In genomic region chr4:7105261-7105660, GRCh38 we compare ENCODE assay signal across 28 cellular contexts. TPM values are rescaled to one million over a fixed set of nuclear protein-coding genes. Genes with fewer than 3 reads are reported as not detected.
DNase-seq lines count a peak whose midpoint lies in the region; ATAC-seq and TF ChIP-seq lines count a peak whose summit lies in the region.
"Had no signal": no experiment of that assay in that cellular context is flagged by ENCODE, and none has a peak within 500 bp of the region (broad histone marks: within the 10 kb centered on the region; RNA-seq: fewer than 3 reads in every experiment).

No MANE protein-coding gene starts in this region.

- H3K4me3 ChIP-seq in epithelial cell of esophagus (ENCODE audit: low read length) (no peak overlapping the region), PC-9 (no peak overlapping the region)
- H3K4me3 ChIP-seq: dorsolateral prefrontal cortex, stomach, thyroid gland had no signal

- no TSS peak for BruUV-seq in PC-9 (replicated peaks; lab: Mats Ljungman, UMichigan)

- H3K27ac Mint-ChIP-seq in progenitor cell of endocrine pancreas, result peak overlapping the region; percentile 33
- H3K27ac Mint-ChIP-seq: activated T-helper 2 cell treated with anti-CD3 and anti-CD28 coated beads, Interferon-gamma antibody, Interleukin-2, Interleukin-4, amounts not matched to agents 10 μg/mL and 5 μg/mL and 100 μg/mL, durations not matched to agents 14 hours and 24 hours and 36 hours had no signal

- no peaks in the 10 kb centered on the region for H3K27me3 ChIP-seq in PC-9 (ENCODE audit: insufficient read depth, low read depth)
- H3K27me3 ChIP-seq: BE2C, brain microvascular endothelial cell, dorsolateral prefrontal cortex, stomach, thyroid gland had no signal

- H3K9me3 Mint-ChIP-seq in progenitor cell of endocrine pancreas (ENCODE audit: low read depth), result peaks cover 2% of the 10 kb centered on the region
- H3K9me3 Mint-ChIP-seq: activated T-helper 2 cell treated with anti-CD3 and anti-CD28 coated beads, Interferon-gamma antibody, Interleukin-2, Interleukin-4, amounts not matched to agents 10 μg/mL and 5 μg/mL and 100 μg/mL, durations not matched to agents 14 hours and 24 hours and 36 hours had no signal

- H3K27ac ChIP-seq in PC-9, result no peak overlapping the region
- H3K27ac ChIP-seq: brain microvascular endothelial cell, parathyroid adenoma, thyroid gland had no signal

- H3K27me3 Mint-ChIP-seq in progenitor cell of endocrine pancreas, result peaks cover 34% of the 10 kb centered on the region

- H3K4me1 Mint-ChIP-seq in progenitor cell of endocrine pancreas (ENCODE audit: low read depth), result peaks cover 8% of the 10 kb centered on the region

- no peak overlapping the region for H2AFZ ChIP-seq in PC-9
- H2AFZ ChIP-seq: parathyroid adenoma had no signal

- TF ChIP-seq EP300 in Ishikawa (IDR thresholded peaks at IDR 0.05; ENCODE audit: borderline replicate concordance), result no peak

- no peak for ATAC-seq in activated CD4-positive, CD25-positive, alpha-beta regulatory T cell treated with anti-CD3 and anti-CD28 coated beads, Interleukin-2, amount 50 U/mL, for 24 hours
- ATAC-seq in GM18858 (IDR thresholded peaks at IDR 0.05; ENCODE audit: unreplicated experiment), result no peak
- ATAC-seq: left colon, right cardiac atrium had no signal

- no peaks in the 10 kb centered on the region for H3K9me2 ChIP-seq in PC-9 (ENCODE audit: insufficient read depth)

- H3K4me3 Mint-ChIP-seq in progenitor cell of endocrine pancreas (ENCODE audit: low read depth), result no peak overlapping the region

- peak; percentile 17 for DNase-seq in activated CD4-positive, CD25-positive, alpha-beta regulatory T cell treated with anti-CD3 and anti-CD28 coated beads, Interleukin-2, amount 50 U/mL, for 72 hours
- DNase-seq in epithelial cell of esophagus (ENCODE audit: low read depth) (peak; percentile 17), progenitor cell of endocrine pancreas (ENCODE audit: low spot score, unreplicated experiment) (no peak), NCI-H226 (no peak), PC-9 (no peak)
- DNase-seq: ACHN; activated CD4-positive, alpha-beta T cell treated with anti-CD3 and anti-CD28 coated beads for 48 hours; activated naive CD4-positive, alpha-beta T cell treated with anti-CD3 and anti-CD28 coated beads, Interleukin-2, amount 50 U/mL, for 16 hours; amniotic stem cell; BE2C; brain microvascular endothelial cell; hippocampal formation; left colon; NCI-H1092; NCI-H187; NCI-H524; right cardiac atrium; SHP77; stimulated activated CD4-positive, alpha-beta T cell treated with anti-CD3 and anti-CD28 coated beads, Interleukin-1b, Interleukin-23, amount 100 ng/mL, for 48 hours; stomach; T-helper 2 cell; thyroid gland had no signal

- no peak for TF ChIP-seq CTCF in epithelial cell of esophagus (IDR thresholded peaks at IDR 0.05; ENCODE audit: insufficient read depth, low read depth, low read length, missing control alignments)
- no peak for TF ChIP-seq CTCF in progenitor cell of endocrine pancreas (IDR thresholded peaks at IDR 0.05; ENCODE audit: unreplicated experiment)
- TF ChIP-seq CTCF in PC-9 (conservative IDR thresholded peaks at IDR 0.05), result no peak

- CTCF ChIA-PET in PC-9 (lab: Charles Lee), result interaction anchor here (0.7 kb wide), 1 partner anchor 78 kb away, joined by 3 read pairs; no protein-coding TSS in a partner anchor

- no peaks in the 10 kb centered on the region for H3K9me3 ChIP-seq in PC-9 (ENCODE audit: insufficient read depth, low read depth)
- H3K9me3 ChIP-seq: BE2C, stomach, thyroid gland had no signal

- H3K36me3 Mint-ChIP-seq in progenitor cell of endocrine pancreas (ENCODE audit: insufficient read depth), result no peaks in the 10 kb centered on the region

- peaks cover 3% of the 10 kb centered on the region; the same call in 1 of the 2 replicates for H3F3A ChIP-seq in PC-9 (ENCODE audit: insufficient read depth, low read depth)

- no peak overlapping the region for H3K4me2 ChIP-seq in PC-9

- H4K20me1 ChIP-seq in PC-9 (ENCODE audit: insufficient read depth), result no peaks in the 10 kb centered on the region

- H3K79me2 ChIP-seq in PC-9 (ENCODE audit: low read depth), result no peaks in the 10 kb centered on the region
- H3K79me2 ChIP-seq: parathyroid adenoma had no signal

- peaks cover 13% of the 10 kb centered on the region for H3K4me1 ChIP-seq in PC-9 (replicated peaks; ENCODE audit: insufficient read depth)
- H3K4me1 ChIP-seq: BE2C, parathyroid adenoma had no signal

- no peak for TF ChIP-seq RAD21 in Ishikawa (IDR thresholded peaks at IDR 0.05; ENCODE audit: low read depth)

- POLR2A ChIA-PET in PC-9 (lab: Charles Lee; ENCODE audit: unreplicated experiment), result no interaction called here

- intact Hi-C loops in PC-9 (cut with micrococcal nuclease; ENCODE audit: unreplicated experiment), result no loop called here

- no peaks in the 10 kb centered on the region for H3K36me3 ChIP-seq in PC-9 (ENCODE audit: low read depth)
- H3K36me3 ChIP-seq: BE2C, brain microvascular endothelial cell, stomach, thyroid gland had no signal

TF ChIP-seq in Ishikawa, 13 proteins besides CTCF, POLR2A, EP300 and RAD21:
- TF ChIP-seq NFIC (IDR thresholded peaks at IDR 0.05) (0 out of 2 replicates have a peak, but pooled peaks have one; percentile 34), CEBPB (IDR thresholded peaks at IDR 0.05) (no peak)

RNA-seq across cellular contexts. Expression of gene GRPEL1, which starts 37.4 kb away (rescaled TPM):
- 18.2 and 18.4 TPM in 2 replicates for total RNA-seq in progenitor cell of endocrine pancreas
- total RNA-seq in PC-9 (2021), result 49.3 and 49.9 TPM in 2 replicates

Comparison
In these comparisons a context has a peak if more than half of its experiments do, and no peak if none do; other contexts are left out.
1. DNase-seq: peak in activated CD4-positive, CD25-positive, alpha-beta regulatory T cell treated with anti-CD3 and anti-CD28 coated beads, Interleukin-2, amount 50 U/mL, for 72 hours (single experiment) and epithelial cell of esophagus (single experiment); none in progenitor cell of endocrine pancreas (single experiment), NCI-H226 (single experiment) and PC-9 (0 of 2).